ENCODE assay signal across 14 cellular contexts in genomic region chr9:127878652-127879377, GRCh38. TPM values are rescaled to one million over a fixed set of nuclear protein-coding genes. Genes with fewer than 3 reads are reported as not detected.
DNase-seq lines count a peak whose midpoint lies in the region; ATAC-seq, FAIRE-seq and TF ChIP-seq lines count a peak whose summit lies in the region.
"Had no signal": no experiment of that assay in that cellular context is flagged by ENCODE, and none has a peak within 500 bp of the region (broad histone marks: within the 10 kb centered on the region; RNA-seq: fewer than 3 reads in every experiment).

No MANE protein-coding gene starts in this region.

- peak overlapping the region in 1 of 3 experiments; percentile 82; a peak in 1 of 6 replicates for H3K4me3 ChIP-seq in HepG2 (replicated peaks in 1 of 3; ENCODE audit: insufficient read depth in 1 of 3, low read depth in 2 of 3, low read length in 3 of 3)
- H3K4me3 ChIP-seq in right lobe of liver = no peak overlapping the region
- no peak overlapping the region for H3K4me3 ChIP-seq in mesendoderm (ENCODE audit: low read length)
- H3K4me3 ChIP-seq in upper lobe of left lung = no peak overlapping the region

- H3K27me3 ChIP-seq in HepG2 (ENCODE audit: control insufficient read depth in 1 of 2, insufficient read depth in 2 of 2, low read length in 2 of 2) = no peaks in the 10 kb centered on the region
- H3K27me3 ChIP-seq in right lobe of liver = no peaks in the 10 kb centered on the region
- no peaks in the 10 kb centered on the region for H3K27me3 ChIP-seq in mesendoderm (ENCODE audit: insufficient read depth, low read length, poor library complexity)
- H3K27me3 ChIP-seq in upper lobe of left lung = no peaks in the 10 kb centered on the region

- H2BK15ac ChIP-seq in mesendoderm (replicated peaks; ENCODE audit: low read depth) = no peak overlapping the region

- H4K20me1 ChIP-seq in HepG2 (ENCODE audit: insufficient read depth, low read length) = no peaks in the 10 kb centered on the region

- H3K36me3 ChIP-seq in HepG2 (replicated peaks in 1 of 2; ENCODE audit: control insufficient read depth in 1 of 2, insufficient read depth in 2 of 2, low read length in 2 of 2) = no peaks in the 10 kb centered on the region
- H3K36me3 ChIP-seq in right lobe of liver = no peaks in the 10 kb centered on the region
- no peaks in the 10 kb centered on the region for H3K36me3 ChIP-seq in mesendoderm (ENCODE audit: control insufficient read depth, insufficient read depth, low read length)
- no peaks in the 10 kb centered on the region for H3K36me3 ChIP-seq in upper lobe of left lung

- no peak overlapping the region for H3K4ac ChIP-seq in mesendoderm (ENCODE audit: low read depth, low read length)

- TF ChIP-seq RAD21 in HepG2 (CRISPR knock-in tag; IDR thresholded peaks at IDR 0.05) = no peak

- no peak overlapping the region for H3K27ac Mint-ChIP-seq in effector memory CD8-positive, alpha-beta T cell
- H3K27ac Mint-ChIP-seq: activated naive CD4-positive, alpha-beta T cell treated with anti-CD3 and anti-CD28 coated beads, Interleukin-2, amount 10 ng/mL, durations not matched to agents 7 days and 5 days; T-cell had no signal

- no peaks in the 10 kb centered on the region for H3K9me3 Mint-ChIP-seq in effector memory CD8-positive, alpha-beta T cell
- H3K9me3 Mint-ChIP-seq: activated naive CD4-positive, alpha-beta T cell treated with anti-CD3 and anti-CD28 coated beads, Interleukin-2, amount 10 ng/mL, durations not matched to agents 7 days and 5 days; T-cell had no signal

- CTCF ChIA-PET in HepG2 (lab: Yijun Ruan, JAX; ENCODE audit: low intra/inter-chr PET ratio, low total read pairs) = no interaction called here
- CTCF ChIA-PET in RWPE1 (lab: Yijun Ruan, JAX) = interaction anchor here (0.8 to 1.0 kb wide), 2 partner anchors 9 to 43 kb away, joined by 4 read pairs; no protein-coding TSS in a partner anchor

- no peak overlapping the region for H3K4me3 Mint-ChIP-seq in effector memory CD8-positive, alpha-beta T cell
- H3K4me3 Mint-ChIP-seq: activated naive CD4-positive, alpha-beta T cell treated with anti-CD3 and anti-CD28 coated beads, Interleukin-2, amount 10 ng/mL, durations not matched to agents 7 days and 5 days had no signal

- H3K23ac ChIP-seq in mesendoderm (ENCODE audit: low read length) = no peak overlapping the region

- TF ChIP-seq CTCF in HepG2 (CRISPR knock-in tag; IDR thresholded peaks at IDR 0.05) (no peak), right lobe of liver (IDR thresholded peaks at IDR 0.05) (no peak), RWPE1 (conservative IDR thresholded peaks at IDR 0.05; ENCODE audit: low read depth) (no peak), upper lobe of left lung (IDR thresholded peaks at IDR 0.05) (no peak)

- no peak overlapping the region for H2AK5ac ChIP-seq in mesendoderm (ENCODE audit: low read length)

- H3K79me1 ChIP-seq in mesendoderm (ENCODE audit: low read length) = no peaks in the 10 kb centered on the region

- H3K79me2 ChIP-seq in HepG2 (ENCODE audit: insufficient read depth, low read length) (no peaks in the 10 kb centered on the region), mesendoderm (ENCODE audit: control insufficient read depth, insufficient read depth, low read length) (no peaks in the 10 kb centered on the region)

- H2BK120ac ChIP-seq in mesendoderm (ENCODE audit: low read depth, low read length) = no peak overlapping the region

- FAIRE-seq in HepG2 (lab: Jason Lieb, UNC) = no peak

- H3K18ac ChIP-seq in mesendoderm (ENCODE audit: low read length) = no peak overlapping the region

- no peak for TF ChIP-seq EP300 in HepG2 (IDR thresholded peaks at IDR 0.05; ENCODE audit: low read depth in 2 of 2, low read length in 2 of 2)
- no peak for TF ChIP-seq EP300 in HepG2 (CRISPR knock-in tag; IDR thresholded peaks at IDR 0.05; ENCODE audit: borderline replicate concordance)
- TF ChIP-seq EP300 in upper lobe of left lung (IDR thresholded peaks at IDR 0.05) = no peak

- H3K4me1 ChIP-seq in HepG2 (ENCODE audit: insufficient read depth, low read length) = peaks cover 38% of the 10 kb centered on the region
- peaks cover 0 to 25% (median 12%) of the 10 kb centered on the region in 4 donors for H3K4me1 ChIP-seq in right lobe of liver
- H3K4me1 ChIP-seq in mesendoderm (ENCODE audit: control insufficient read depth, low read depth, low read length) = no peaks in the 10 kb centered on the region
- peaks cover 40 to 52% (median 49%) of the 10 kb centered on the region in 4 donors for H3K4me1 ChIP-seq in upper lobe of left lung

- POLR2A ChIA-PET in HepG2 (lab: Yijun Ruan, JAX) = interaction anchor here (1.0 to 2.3 kb wide), 2 partner anchors 19 to 38 kb away, joined by 6 read pairs; partner anchors contain the start of gene ST6GALNAC4
- POLR2A ChIA-PET in RWPE1 (lab: Yijun Ruan, JAX; ENCODE audit: low non-redundant PET) = interaction anchor here (0.7 kb wide), 1 partner anchor 9 kb away, joined by 19 read pairs; no protein-coding TSS in a partner anchor

- ATAC-seq in HepG2 = no peak
- no peak for ATAC-seq in right lobe of liver
- ATAC-seq in upper lobe of left lung (ENCODE audit: low FRiP score in 2 of 2) = no peak
- ATAC-seq in effector memory CD8-positive, alpha-beta T cell (replicated peaks) = no peak
- no peak for ATAC-seq in HG03520 (IDR thresholded peaks at IDR 0.05; ENCODE audit: unreplicated experiment)

- H3K27me3 Mint-ChIP-seq in effector memory CD8-positive, alpha-beta T cell = no peaks in the 10 kb centered on the region

- H3K4me1 Mint-ChIP-seq in effector memory CD8-positive, alpha-beta T cell (ENCODE audit: low read depth in 2 of 2) = peaks cover 11 to 21% of the 10 kb centered on the region in 2 donors

- no peak overlapping the region for H3K27ac ChIP-seq in HepG2 (ENCODE audit: extremely low read length, insufficient read depth, low read length)
- H3K27ac ChIP-seq in right lobe of liver = no peak overlapping the region
- H3K27ac ChIP-seq in RWPE1 = peak overlapping the region; percentile 87
- no peak overlapping the region for H3K27ac ChIP-seq in mesendoderm (ENCODE audit: low read depth, low read length)
- H3K27ac ChIP-seq in upper lobe of left lung = peak overlapping the region in 3 of 4 donors; percentile 80 to 88 (median 85)

- in situ Hi-C loops in HepG2 (cut with HindIII; ENCODE audit: extremely low pct_ligation_motif_present, low pct_unique_long_range_greater_than_20kb) = no loop called here

- no peak overlapping the region for H2BK5ac ChIP-seq in mesendoderm (ENCODE audit: low read length)

- DNase-seq in HepG2 (ENCODE audit: low spot score) = no peak
- DNase-seq in right lobe of liver = no peak
- DNase-seq in RWPE1 (ENCODE audit: low spot score) = no peak
- DNase-seq in mesendoderm = no peak
- peak in 1 of 2 donors; percentile 38 for DNase-seq in upper lobe of left lung
- no peak for DNase-seq in effector memory CD8-positive, alpha-beta T cell
- no peak for DNase-seq in OCI-M2 (lab: John Stamatoyannopoulos, UW; ENCODE audit: unreplicated experiment)
- DNase-seq: activated CD4-positive, alpha-beta T cell treated with anti-CD3 and anti-CD28 coated beads for 4 hours; activated naive CD4-positive, alpha-beta T cell treated with anti-CD3 and anti-CD28 coated beads, Interleukin-2, amount 10 ng/mL, durations not matched to agents 7 days and 5 days; KBM-7; NCI-H187; stimulated activated CD4-positive, alpha-beta T cell treated with anti-CD3 and anti-CD28 coated beads, Interleukin-12 subunit alpha, Interleukin-12 subunit beta, amount 100 ng/mL, for 4 hours; T-cell had no signal

- H3K36me3 Mint-ChIP-seq in effector memory CD8-positive, alpha-beta T cell (ENCODE audit: insufficient read depth) = peaks cover 17% of the 10 kb centered on the region
- H3K36me3 Mint-ChIP-seq: T-cell had no signal

- BruUV-seq in HepG2 (replicated peaks; lab: Mats Ljungman, UMichigan) = no TSS peak

- peak overlapping the region; percentile 100 for H3K4me2 ChIP-seq in HepG2 (ENCODE audit: low read depth, low read length)
- no peak overlapping the region for H3K4me2 ChIP-seq in mesendoderm (ENCODE audit: low read length)

- H3K56ac ChIP-seq in mesendoderm (ENCODE audit: low read length) = peak overlapping the region; percentile 95

- H3K9ac ChIP-seq in HepG2 (ENCODE audit: insufficient read depth, low read depth, low read length) (no peak overlapping the region), mesendoderm (ENCODE audit: low read length) (no peak overlapping the region)

- H2AFZ ChIP-seq in HepG2 (ENCODE audit: low read length) = no peak overlapping the region

- no peak for TF ChIP-seq POLR2A in HepG2 (IDR thresholded peaks at IDR 0.05; ENCODE audit: insufficient read depth in 1 of 2, low read depth in 2 of 2, low read length in 2 of 2)
- TF ChIP-seq POLR2A in right lobe of liver (IDR thresholded peaks at IDR 0.05) = no peak
- no peak for TF ChIP-seq POLR2A in upper lobe of left lung (IDR thresholded peaks at IDR 0.05)

- no peak overlapping the region for H4K8ac ChIP-seq in mesendoderm (ENCODE audit: low read depth, low read length)

- intact Hi-C loops in HepG2 (cut with micrococcal nuclease; ENCODE audit: unreplicated experiment) = no loop called here
- intact Hi-C loops in right lobe of liver (cut with DNase I) = loop anchor here (10.0 kb wide), 2 partner anchors 64 to 144 kb away; partner anchors contain the start of gene TOR2A (in 1 of the 2)

- H3K9me3 ChIP-seq in HepG2 (ENCODE audit: low read length) (no peaks in the 10 kb centered on the region), right lobe of liver (no peaks in the 10 kb centered on the region), upper lobe of left lung (no peaks in the 10 kb centered on the region)

- WGBS in HepG2 (ENCODE audit: low lambda C conversion rate) = 90% methylated on average over 8 of the region's 8 CpGs
- WGBS in right lobe of liver (ENCODE audit: insufficient coverage, low coverage, low lambda C conversion rate, missing lambda C conversion rate) = 70% methylated on average over 8 of the region's 8 CpGs
- no CpG with 5 or more reads among the region's 8 CpGs for WGBS in mesendoderm (ENCODE audit: extremely low coverage, insufficient coverage, low lambda C conversion rate)
- WGBS in upper lobe of left lung, 2 donors = 55 to 70% methylated on average over 7 to 8 of the region's 8 CpGs

- no peak overlapping the region for H4K5ac ChIP-seq in mesendoderm (ENCODE audit: low read length)

RNA-seq across cellular contexts. Expression of gene AK1, which starts 1.3 kb away (rescaled TPM):
- total RNA-seq in HepG2 (2016; rRNA removed; fragmentation: Illumina TruSeq; extraction: Trizol) = 25.7 and 32.8 TPM in 2 replicates
- 12.5 and 17.4 TPM in 2 replicates for total RNA-seq in HepG2 (2016; cell fraction: cytosol; rRNA removed; fragmentation: Illumina TruSeq; extraction: Trizol; ENCODE audit: low read depth)
- total RNA-seq in HepG2 (2016; cell fraction: insoluble cytoplasmic fraction; rRNA removed; fragmentation: Illumina TruSeq; extraction: Trizol) = 27.8 and 33.7 TPM in 2 replicates
- 18.2 and 19.8 TPM in 2 replicates for total RNA-seq in HepG2 (2016; cell fraction: membrane; rRNA removed; fragmentation: Illumina TruSeq; extraction: Trizol)
- total RNA-seq in HepG2 (2016; cell fraction: nucleus; rRNA removed; fragmentation: Illumina TruSeq; extraction: Trizol) = 13.7 and 15.3 TPM in 2 replicates
- 19.1 and 28.5 TPM in 2 replicates for polyA plus RNA-seq in HepG2 (2011; rRNA removed)
- 29.9 and 38.0 TPM in 2 replicates for polyA plus RNA-seq in HepG2 (2011; cell fraction: cytosol; rRNA removed)
- 34.1 and 55.6 TPM in 2 replicates for polyA plus RNA-seq in HepG2 (2011; cell fraction: nucleus; rRNA removed)
- 17.5 and 23.3 TPM in 2 replicates for polyA plus RNA-seq in HepG2 (2012)
- 28.9 and 48.9 TPM in 2 replicates for polyA plus RNA-seq in HepG2 (2016; cell fraction: cytosol; fragmentation: Illumina TruSeq; extraction: Trizol; ENCODE audit: low read depth)
- polyA plus RNA-seq in HepG2 (2016; cell fraction: insoluble cytoplasmic fraction; fragmentation: Illumina TruSeq; extraction: Trizol; ENCODE audit: low read depth) = 44.7 and 50.7 TPM in 2 replicates
- 31.6 and 41.6 TPM in 2 replicates for polyA plus RNA-seq in HepG2 (2016; cell fraction: membrane; fragmentation: Illumina TruSeq; extraction: Trizol; ENCODE audit: low read depth)
- 39.2 and 40.7 TPM in 2 replicates for polyA plus RNA-seq in HepG2 (2016; cell fraction: nucleus; fragmentation: Illumina TruSeq; extraction: Trizol; ENCODE audit: insufficient read depth, low read depth)
- 3.6 and 45.8 TPM in 2 replicates for polyA minus RNA-seq in HepG2 (2011; rRNA and poly(A)+ RNA removed; ENCODE audit: low replicate concordance)
- 3.8 and 5.4 TPM in 2 replicates for polyA minus RNA-seq in HepG2 (2011; cell fraction: cytosol; rRNA and poly(A)+ RNA removed)
- polyA minus RNA-seq in HepG2 (2011; cell fraction: nucleus; rRNA and poly(A)+ RNA removed) = 1.7 and 4.1 TPM in 2 replicates
- 10 to 100 TPM; 31.4 to 78.6 (median 51.7) TPM for total RNA-seq in right lobe of liver
- 24.5 TPM for polyA plus RNA-seq in mesendoderm (2013, experiment 1 of 2)
- polyA plus RNA-seq in mesendoderm (2013, experiment 2 of 2) = 21.1 TPM
- 100 to 1,000 TPM; 106 to 239 (median 161) TPM for total RNA-seq in upper lobe of left lung

RNA-seq across cellular contexts. Expression of gene ST6GALNAC6, which starts 20.6 kb away (rescaled TPM):
- total RNA-seq in HepG2 (2016; rRNA removed; fragmentation: Illumina TruSeq; extraction: Trizol) (16.7 and 18.5 TPM in 2 replicates), right lobe of liver (10 to 100 TPM; 22.5 to 40.3 (median 29.8) TPM), upper lobe of left lung (100 to 1,000 TPM in 1 of 6 donors, 10 to 100 TPM in 5; 67.3 to 117 (median 85.2) TPM)
- 13.5 and 13.9 TPM in 2 replicates for total RNA-seq in HepG2 (2016; cell fraction: cytosol; rRNA removed; fragmentation: Illumina TruSeq; extraction: Trizol; ENCODE audit: low read depth)
- 11.7 and 18.2 TPM in 2 replicates for total RNA-seq in HepG2 (2016; cell fraction: insoluble cytoplasmic fraction; rRNA removed; fragmentation: Illumina TruSeq; extraction: Trizol)
- 42.0 and 46.1 TPM in 2 replicates for total RNA-seq in HepG2 (2016; cell fraction: membrane; rRNA removed; fragmentation: Illumina TruSeq; extraction: Trizol)
- 13.4 and 15.1 TPM in 2 replicates for total RNA-seq in HepG2 (2016; cell fraction: nucleus; rRNA removed; fragmentation: Illumina TruSeq; extraction: Trizol)
- polyA plus RNA-seq in HepG2 (2011; rRNA removed) = 65.4 and 103 TPM in 2 replicates
- 63.0 and 69.3 TPM in 2 replicates for polyA plus RNA-seq in HepG2 (2011; cell fraction: cytosol; rRNA removed)
- polyA plus RNA-seq in HepG2 (2011; cell fraction: nucleus; rRNA removed) = 134 and 138 TPM in 2 replicates
- 36.1 and 53.0 TPM in 2 replicates for polyA plus RNA-seq in HepG2 (2012)
- polyA plus RNA-seq in HepG2 (2016; cell fraction: cytosol; fragmentation: Illumina TruSeq; extraction: Trizol; ENCODE audit: low read depth) = 33.4 and 37.1 TPM in 2 replicates
- 18.0 and 19.3 TPM in 2 replicates for polyA plus RNA-seq in HepG2 (2016; cell fraction: insoluble cytoplasmic fraction; fragmentation: Illumina TruSeq; extraction: Trizol; ENCODE audit: low read depth)
- 54.8 and 59.0 TPM in 2 replicates for polyA plus RNA-seq in HepG2 (2016; cell fraction: membrane; fragmentation: Illumina TruSeq; extraction: Trizol; ENCODE audit: low read depth)
- 32.9 and 35.5 TPM in 2 replicates for polyA plus RNA-seq in HepG2 (2016; cell fraction: nucleus; fragmentation: Illumina TruSeq; extraction: Trizol; ENCODE audit: insufficient read depth, low read depth)
- 41.6 and 91.9 TPM in 2 replicates for polyA minus RNA-seq in HepG2 (2011; rRNA and poly(A)+ RNA removed; ENCODE audit: low replicate concordance)
- polyA minus RNA-seq in HepG2 (2011; cell fraction: cytosol; rRNA and poly(A)+ RNA removed) = 15.4 and 21.1 TPM in 2 replicates
- polyA minus RNA-seq in HepG2 (2011; cell fraction: nucleus; rRNA and poly(A)+ RNA removed) = 22.4 and 22.6 TPM in 2 replicates
- polyA plus RNA-seq in mesendoderm (2013, experiment 1 of 2) = 11.0 TPM
- polyA plus RNA-seq in mesendoderm (2013, experiment 2 of 2) = 11.5 TPM

RNA-seq across cellular contexts. Expression of gene ENG, which starts 24.4 kb away (rescaled TPM):
- total RNA-seq in HepG2 (2016; rRNA removed; fragmentation: Illumina TruSeq; extraction: Trizol) (0.02 TPM in 1 of 2 replicates, not detected in the other), right lobe of liver (10 to 100 TPM; 27.4 to 90.1 (median 54.1) TPM), upper lobe of left lung (100 to 1,000 TPM in 4 of 6 donors, 10 to 100 TPM in 2; 45.7 to 378 (median 178) TPM)
- total RNA-seq in HepG2 (2016; cell fraction: cytosol; rRNA removed; fragmentation: Illumina TruSeq; extraction: Trizol; ENCODE audit: low read depth) = not detected in 2 replicates
- 0.07 and 0.17 TPM in 2 replicates for total RNA-seq in HepG2 (2016; cell fraction: insoluble cytoplasmic fraction; rRNA removed; fragmentation: Illumina TruSeq; extraction: Trizol)
- total RNA-seq in HepG2 (2016; cell fraction: membrane; rRNA removed; fragmentation: Illumina TruSeq; extraction: Trizol) = 0.07 and 0.22 TPM in 2 replicates
- 0.25 TPM in 1 of 2 replicates, not detected in the other for total RNA-seq in HepG2 (2016; cell fraction: nucleus; rRNA removed; fragmentation: Illumina TruSeq; extraction: Trizol)
- 1.1 and 1.4 TPM in 2 replicates for polyA plus RNA-seq in HepG2 (2011; rRNA removed)
- 0.82 and 1.1 TPM in 2 replicates for polyA plus RNA-seq in HepG2 (2011; cell fraction: cytosol; rRNA removed)
- 2.1 and 2.3 TPM in 2 replicates for polyA plus RNA-seq in HepG2 (2011; cell fraction: nucleus; rRNA removed)
- polyA plus RNA-seq in HepG2 (2012) = 1.4 and 1.5 TPM in 2 replicates
- not detected in 2 replicates for polyA plus RNA-seq in HepG2 (2016; cell fraction: cytosol; fragmentation: Illumina TruSeq; extraction: Trizol; ENCODE audit: low read depth)
- 0.08 TPM in 1 of 2 replicates, not detected in the other for polyA plus RNA-seq in HepG2 (2016; cell fraction: insoluble cytoplasmic fraction; fragmentation: Illumina TruSeq; extraction: Trizol; ENCODE audit: low read depth)
- 0.06 and 0.13 TPM in 2 replicates for polyA plus RNA-seq in HepG2 (2016; cell fraction: membrane; fragmentation: Illumina TruSeq; extraction: Trizol; ENCODE audit: low read depth)
- 0.20 and 0.22 TPM in 2 replicates for polyA plus RNA-seq in HepG2 (2016; cell fraction: nucleus; fragmentation: Illumina TruSeq; extraction: Trizol; ENCODE audit: insufficient read depth, low read depth)
- polyA minus RNA-seq in HepG2 (2011; rRNA and poly(A)+ RNA removed; ENCODE audit: low replicate concordance) = 1.2 and 26.5 TPM in 2 replicates
- polyA minus RNA-seq in HepG2 (2011; cell fraction: cytosol; rRNA and poly(A)+ RNA removed) = 0.30 and 0.62 TPM in 2 replicates
- 0.75 and 0.90 TPM in 2 replicates for polyA minus RNA-seq in HepG2 (2011; cell fraction: nucleus; rRNA and poly(A)+ RNA removed)
- 5.9 TPM for polyA plus RNA-seq in mesendoderm (2013, experiment 1 of 2)
- 5.4 TPM for polyA plus RNA-seq in mesendoderm (2013, experiment 2 of 2)

RNA-seq across cellular contexts. Expression of gene ST6GALNAC4, which starts 38.0 kb away (rescaled TPM):
- 14.8 and 18.8 TPM in 2 replicates for total RNA-seq in HepG2 (2016; rRNA removed; fragmentation: Illumina TruSeq; extraction: Trizol)
- total RNA-seq in HepG2 (2016; cell fraction: cytosol; rRNA removed; fragmentation: Illumina TruSeq; extraction: Trizol; ENCODE audit: low read depth) = 35.6 and 43.0 TPM in 2 replicates
- total RNA-seq in HepG2 (2016; cell fraction: insoluble cytoplasmic fraction; rRNA removed; fragmentation: Illumina TruSeq; extraction: Trizol) = 13.0 and 19.7 TPM in 2 replicates
- total RNA-seq in HepG2 (2016; cell fraction: membrane; rRNA removed; fragmentation: Illumina TruSeq; extraction: Trizol) = 47.7 and 65.6 TPM in 2 replicates
- total RNA-seq in HepG2 (2016; cell fraction: nucleus; rRNA removed; fragmentation: Illumina TruSeq; extraction: Trizol) = 12.8 and 17.5 TPM in 2 replicates
- 27.7 and 36.4 TPM in 2 replicates for polyA plus RNA-seq in HepG2 (2011; rRNA removed)
- 26.2 and 47.9 TPM in 2 replicates for polyA plus RNA-seq in HepG2 (2011; cell fraction: cytosol; rRNA removed)
- polyA plus RNA-seq in HepG2 (2011; cell fraction: nucleus; rRNA removed) = 41.2 and 43.3 TPM in 2 replicates
- 14.8 and 21.6 TPM in 2 replicates for polyA plus RNA-seq in HepG2 (2012)
- 55.5 and 75.3 TPM in 2 replicates for polyA plus RNA-seq in HepG2 (2016; cell fraction: cytosol; fragmentation: Illumina TruSeq; extraction: Trizol; ENCODE audit: low read depth)
- 20.6 and 23.9 TPM in 2 replicates for polyA plus RNA-seq in HepG2 (2016; cell fraction: insoluble cytoplasmic fraction; fragmentation: Illumina TruSeq; extraction: Trizol; ENCODE audit: low read depth)
- polyA plus RNA-seq in HepG2 (2016; cell fraction: membrane; fragmentation: Illumina TruSeq; extraction: Trizol; ENCODE audit: low read depth) = 69.4 and 78.8 TPM in 2 replicates
- 25.2 and 32.3 TPM in 2 replicates for polyA plus RNA-seq in HepG2 (2016; cell fraction: nucleus; fragmentation: Illumina TruSeq; extraction: Trizol; ENCODE audit: insufficient read depth, low read depth)
- 74.4 and 118 TPM in 2 replicates for polyA minus RNA-seq in HepG2 (2011; rRNA and poly(A)+ RNA removed; ENCODE audit: low replicate concordance)
- 40.0 and 42.1 TPM in 2 replicates for polyA minus RNA-seq in HepG2 (2011; cell fraction: cytosol; rRNA and poly(A)+ RNA removed)
- 15.6 and 17.8 TPM in 2 replicates for polyA minus RNA-seq in HepG2 (2011; cell fraction: nucleus; rRNA and poly(A)+ RNA removed)
- total RNA-seq in right lobe of liver = 10 to 100 TPM in 3 of 6 experiments, 1 to 10 TPM in 3; 3.2 to 23.8 (median 11.2) TPM
- polyA plus RNA-seq in mesendoderm (2013, experiment 1 of 2) = 12.3 TPM
- 14.4 TPM for polyA plus RNA-seq in mesendoderm (2013, experiment 2 of 2)
- 100 to 1,000 TPM in 1 of 6 donors, 10 to 100 TPM in 5; 41.3 to 105 (median 56.2) TPM for total RNA-seq in upper lobe of left lung

RNA-seq across cellular contexts. Expression of gene PIP5KL1, which starts 51.8 kb away (rescaled TPM):
- 0.20 TPM in 1 of 2 replicates, not detected in the other for total RNA-seq in HepG2 (2016; rRNA removed; fragmentation: Illumina TruSeq; extraction: Trizol)
- 0.51 TPM in 1 of 2 replicates, not detected in the other for total RNA-seq in HepG2 (2016; cell fraction: cytosol; rRNA removed; fragmentation: Illumina TruSeq; extraction: Trizol; ENCODE audit: low read depth)
- total RNA-seq in HepG2 (2016; cell fraction: insoluble cytoplasmic fraction; rRNA removed; fragmentation: Illumina TruSeq; extraction: Trizol) = 0.15 TPM in 1 of 2 replicates, not detected in the other
- not detected in 2 replicates for total RNA-seq in HepG2 (2016; cell fraction: membrane; rRNA removed; fragmentation: Illumina TruSeq; extraction: Trizol)
- total RNA-seq in HepG2 (2016; cell fraction: nucleus; rRNA removed; fragmentation: Illumina TruSeq; extraction: Trizol) = 0.56 TPM in 1 of 2 replicates, not detected in the other
- 0.44 and 0.49 TPM in 2 replicates for polyA plus RNA-seq in HepG2 (2011; rRNA removed)
- polyA plus RNA-seq in HepG2 (2011; cell fraction: cytosol; rRNA removed) = 0.17 and 0.32 TPM in 2 replicates
- polyA plus RNA-seq in HepG2 (2011; cell fraction: nucleus; rRNA removed) = 5.3 and 9.9 TPM in 2 replicates
- polyA plus RNA-seq in HepG2 (2012) = 0.32 and 0.67 TPM in 2 replicates
- polyA plus RNA-seq in HepG2 (2016; cell fraction: cytosol; fragmentation: Illumina TruSeq; extraction: Trizol; ENCODE audit: low read depth) = 0.24 TPM in 1 of 2 replicates, not detected in the other
- polyA plus RNA-seq in HepG2 (2016; cell fraction: insoluble cytoplasmic fraction; fragmentation: Illumina TruSeq; extraction: Trizol; ENCODE audit: low read depth) = not detected in 2 replicates
- not detected in 2 replicates for polyA plus RNA-seq in HepG2 (2016; cell fraction: membrane; fragmentation: Illumina TruSeq; extraction: Trizol; ENCODE audit: low read depth)
- polyA plus RNA-seq in HepG2 (2016; cell fraction: nucleus; fragmentation: Illumina TruSeq; extraction: Trizol; ENCODE audit: insufficient read depth, low read depth) = 1.1 TPM in 1 of 2 replicates, not detected in the other
- polyA minus RNA-seq in HepG2 (2011; rRNA and poly(A)+ RNA removed; ENCODE audit: low replicate concordance) = 0.72 and 1.4 TPM in 2 replicates
- 0.88 TPM in 1 of 2 replicates, not detected in the other for polyA minus RNA-seq in HepG2 (2011; cell fraction: cytosol; rRNA and poly(A)+ RNA removed)
- 1.3 and 2.2 TPM in 2 replicates for polyA minus RNA-seq in HepG2 (2011; cell fraction: nucleus; rRNA and poly(A)+ RNA removed)
- under 1 TPM in 3 of 6 experiments, not detected in 3; 0.58 to 0.81 (median 0.70) TPM for total RNA-seq in right lobe of liver
- 4.1 TPM for polyA plus RNA-seq in mesendoderm (2013, experiment 1 of 2)
- polyA plus RNA-seq in mesendoderm (2013, experiment 2 of 2) = 3.5 TPM
- 10 to 100 TPM in 3 of 6 donors, 1 to 10 TPM in 3; 4.1 to 38.8 (median 10.0) TPM for total RNA-seq in upper lobe of left lung

Comparison
In these comparisons a context has a peak if more than half of its experiments do, and no peak if none do; other contexts are left out.
1. RNA of gene ENG, which starts 24.4 kb away (total RNA-seq): 45.7 to 378 TPM in upper lobe of left lung and 27.4 to 90.1 TPM in right lobe of liver; 0.02 to 0.25 TPM in HepG2; every median in the first group is over 10 times any median in the second.
2. H3K27ac ChIP-seq: peak in RWPE1 (single experiment) and upper lobe of left lung (3 of 4); none in HepG2 (single experiment), right lobe of liver (0 of 3) and mesendoderm (single experiment).